13 cellular contexts compared by ENCODE assay signal in the genomic region with DNA sequence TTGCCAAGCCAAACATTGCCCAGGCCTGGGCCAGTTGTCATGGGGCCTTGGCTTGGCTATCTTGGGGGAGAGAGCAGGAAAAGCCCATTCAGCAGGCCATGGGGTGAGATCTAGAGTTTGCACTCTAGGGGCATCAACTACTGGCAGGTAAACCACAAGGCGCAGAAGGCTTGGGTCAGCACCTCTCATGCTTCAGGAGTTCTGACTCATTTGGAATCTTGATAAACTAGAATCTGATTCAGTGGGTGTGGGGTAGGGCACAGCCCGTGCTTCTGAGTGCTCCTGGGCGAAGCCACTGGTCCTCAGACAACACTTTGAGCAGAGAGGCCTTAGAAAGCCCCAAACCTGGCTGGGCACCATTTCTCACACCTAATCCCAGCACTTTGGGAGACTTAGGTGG.
DNase-seq lines count a peak whose midpoint lies in the region; ATAC-seq and TF ChIP-seq lines count a peak whose summit lies in the region.
"Had no signal": no experiment of that assay in that cellular context is flagged by ENCODE, and none has a peak within 500 bp of the region (broad histone marks: within the 10 kb centered on the region; RNA-seq: fewer than 3 reads in every experiment).

No MANE protein-coding gene starts in this region.

- no peaks in the 10 kb centered on the region for H3K27me3 ChIP-seq in BLaER1

- intact Hi-C loops in cardiac septum (cut with DNase I) = no loop called here

- no peak for DNase-seq in foreskin fibroblast
- no peak for DNase-seq in cortex of kidney (lab: John Stamatoyannopoulos, UW)
- no peak for DNase-seq in NCI-H2227 (lab: John Stamatoyannopoulos, UW; ENCODE audit: unreplicated experiment)
- DNase-seq in cardiac septum (ENCODE audit: low spot score) = no peak
- DNase-seq: activated CD4-positive, alpha-beta T cell treated with anti-CD3 and anti-CD28 coated beads for 4 hours; Caco-2; left ventricle myocardium superior; NCI-H1436 had no signal

- peaks cover 35% of the 10 kb centered on the region for H3K4me1 ChIP-seq in BLaER1
- H3K4me1 ChIP-seq: prostate gland had no signal

- ATAC-seq in GM18861 (IDR thresholded peaks at IDR 0.05; ENCODE audit: unreplicated experiment) (peak; percentile 61), HG03159 (IDR thresholded peaks at IDR 0.05; ENCODE audit: unreplicated experiment) (peak; percentile 53), esophagus mucosa (peak; percentile 97)

- no peaks in the 10 kb centered on the region for H4K20me1 ChIP-seq in BLaER1

- no peak for TF ChIP-seq CTCF in foreskin fibroblast (IDR thresholded peaks at IDR 0.05; ENCODE audit: low read depth, low read length)

- H3K4me3 ChIP-seq in BLaER1 (no peak overlapping the region), foreskin fibroblast (ENCODE audit: low read depth in 1 of 2, low read length in 2 of 2) (no peak overlapping the region)
- H3K4me3 ChIP-seq: prostate gland had no signal

- H3K27ac ChIP-seq in BLaER1 = no peak overlapping the region
- H3K27ac ChIP-seq: prostate gland had no signal

- H3K36me3 ChIP-seq in BLaER1 = no peaks in the 10 kb centered on the region
- H3K36me3 ChIP-seq: prostate gland had no signal

- H3K9me3 ChIP-seq in BLaER1 = peaks cover 15% of the 10 kb centered on the region
- H3K9me3 ChIP-seq: prostate gland had no signal

- peak overlapping the region; percentile 62 for H3K4me2 ChIP-seq in BLaER1

- no peak overlapping the region for H3K9ac ChIP-seq in BLaER1
